Comparison of ENCODE assay signal across 13 cellular contexts in genomic region chr3:1578105-1578833, GRCh38.
"Had no signal": no experiment of that assay in that cellular context is flagged by ENCODE, and none has a peak within 500 bp of the region (broad histone marks: within the 10 kb centered on the region; RNA-seq: fewer than 3 reads in every experiment).

No MANE protein-coding gene starts in this region.

- DNase-seq: activated CD4-positive, alpha-beta T cell treated with anti-CD3 and anti-CD28 coated beads, Interleukin-2, amount 10 ng/mL, durations not matched to agents 7 days and 5 days; activated CD4-positive, CD25-positive, alpha-beta regulatory T cell; activated CD8-positive, alpha-beta memory T cell treated with anti-CD3 and anti-CD28 coated beads for 24 hours; activated naive CD4-positive, alpha-beta T cell treated with anti-CD3 and anti-CD28 coated beads, Interleukin-2, amount 10 ng/mL, durations not matched to agents 7 days and 5 days; adrenal gland; brain microvascular endothelial cell; gastrocnemius medialis; lower lobe of right lung; natural killer cell; stimulated activated CD4-positive, alpha-beta T cell treated with anti-CD3 and anti-CD28 coated beads, Interleukin-15, amount 100 ng/mL, for 24 hours; stimulated activated CD4-positive, alpha-beta T cell treated with anti-CD3 and anti-CD28 coated beads, Interleukin-4, amount 100 ng/mL, for 24 hours; tibial artery had no signal

- H3K4me1 ChIP-seq: adrenal gland, gastrocnemius medialis, lower lobe of right lung had no signal

- ATAC-seq: activated T-helper 17 cell treated with anti-CD3 and anti-CD28 coated beads, Interleukin-2, amount 50 U/mL, for 72 hours; natural killer cell had no signal

- H3K36me3 ChIP-seq: adrenal gland, brain microvascular endothelial cell, gastrocnemius medialis, lower lobe of right lung, tibial artery had no signal

- H3K9me3 ChIP-seq: adrenal gland, gastrocnemius medialis, lower lobe of right lung, tibial artery had no signal

- H3K4me3 ChIP-seq: adrenal gland, gastrocnemius medialis, lower lobe of right lung had no signal

- H3K27ac ChIP-seq: adrenal gland, brain microvascular endothelial cell, gastrocnemius medialis, lower lobe of right lung, tibial artery had no signal

- H3K27me3 ChIP-seq: adrenal gland, brain microvascular endothelial cell, gastrocnemius medialis, tibial artery had no signal
